In genomic region chr13:25752957-25753540, GRCh38 we compare ENCODE assay signal across 8 cellular contexts.
DNase-seq lines count a peak whose midpoint lies in the region; ATAC-seq and TF ChIP-seq lines count a peak whose summit lies in the region.

No MANE protein-coding gene starts in this region.

- H2BK20ac ChIP-seq in H9 (ENCODE audit: low read depth, low read length, poor library complexity, severe bottlenecking): no peak overlapping the region

- TF ChIP-seq CTCF in brain microvascular endothelial cell (IDR thresholded peaks at IDR 0.05; ENCODE audit: low read depth, low read length, missing control alignments) (no peak), mucosa of descending colon (IDR thresholded peaks at IDR 0.05) (no peak), esophagus squamous epithelium (IDR thresholded peaks at IDR 0.05) (no peak), H9 (conservative IDR thresholded peaks at IDR 0.05) (no peak)

- H3K9me3 ChIP-seq in MG63 (no peaks in the 10 kb centered on the region), mucosa of descending colon (no peaks in the 10 kb centered on the region), esophagus squamous epithelium (no peaks in the 10 kb centered on the region), H9 (ENCODE audit: control insufficient read depth, low read depth, low read length) (no peaks in the 10 kb centered on the region)

- H2BK5ac ChIP-seq in H9 (ENCODE audit: insufficient read length, low read length): no peak overlapping the region

- no peak overlapping the region for H4K91ac ChIP-seq in H9 (ENCODE audit: insufficient read length, low read depth, low read length)

- intact Hi-C loops in mucosa of descending colon (cut with DNase I, micrococcal nuclease): no loop called here
- intact Hi-C loops in esophagus squamous epithelium (cut with DNase I): no loop called here

- no peak overlapping the region for H3K18ac ChIP-seq in H9 (ENCODE audit: insufficient read length, low read depth, low read length)

- H3K9me3 Mint-ChIP-seq in H9: no peaks in the 10 kb centered on the region

- H3K79me1 ChIP-seq in H9 (ENCODE audit: insufficient read depth, low read depth, low read length, poor library complexity, severe bottlenecking): no peaks in the 10 kb centered on the region

- no peak overlapping the region for H3K56ac ChIP-seq in H9 (ENCODE audit: insufficient read length, low read depth, low read length)

- in situ Hi-C loops in brain microvascular endothelial cell (cut with HindIII; ENCODE audit: low pct_ligation_motif_present, low sequenced_read_pairs): no loop called here

- H3K27ac ChIP-seq in brain microvascular endothelial cell (peak overlapping the region; percentile 49), esophagus squamous epithelium (peak overlapping the region in 1 of 4 donors; percentile 41), H9 (ENCODE audit: insufficient read length, low read depth, low read length) (no peak overlapping the region)

- H3K4me3 Mint-ChIP-seq in H9: no peak overlapping the region

- H2BK15ac ChIP-seq in H9 (ENCODE audit: low read depth, low read length): no peak overlapping the region

- no peaks in the 10 kb centered on the region for H3K23me2 ChIP-seq in H9 (ENCODE audit: insufficient read length, low read depth, low read length, poor library complexity, severe bottlenecking)

- H2BK120ac ChIP-seq in H9 (ENCODE audit: low read depth, low read length, poor library complexity, severe bottlenecking): no peak overlapping the region

- no peak overlapping the region for H3K4me3 ChIP-seq in MG63
- H3K4me3 ChIP-seq in brain microvascular endothelial cell (ENCODE audit: low read depth, low read length): no peak overlapping the region
- no peak overlapping the region for H3K4me3 ChIP-seq in mucosa of descending colon
- no peak overlapping the region for H3K4me3 ChIP-seq in esophagus squamous epithelium

- H3K27me3 ChIP-seq in MG63 (no peaks in the 10 kb centered on the region), brain microvascular endothelial cell (replicated peaks) (no peaks in the 10 kb centered on the region), esophagus squamous epithelium (no peaks in the 10 kb centered on the region), H9 (ENCODE audit: insufficient read depth, low read length) (no peaks in the 10 kb centered on the region)

- H3T11ph ChIP-seq in H9 (ENCODE audit: low read length): no peak overlapping the region

- no peaks in the 10 kb centered on the region for H3K36me3 Mint-ChIP-seq in H9 (ENCODE audit: insufficient read depth in 1 of 3, low read depth in 3 of 3)

- no peak overlapping the region for H3K27ac Mint-ChIP-seq in H9

- no peak for TF ChIP-seq POLR2A in esophagus squamous epithelium (IDR thresholded peaks at IDR 0.05)

- H2BK12ac ChIP-seq in H9 (ENCODE audit: insufficient read length, low read depth, low read length): no peak overlapping the region

- no peak overlapping the region for H4K5ac ChIP-seq in H9 (ENCODE audit: insufficient read length, low read depth, low read length)

- H3K23ac ChIP-seq in H9 (ENCODE audit: insufficient read length, low read depth, low read length): no peak overlapping the region

- peak; percentile 93 for ATAC-seq in mucosa of descending colon
- no peak for ATAC-seq in HG03097 (IDR thresholded peaks at IDR 0.05; ENCODE audit: low FRiP score, unreplicated experiment)
- ATAC-seq in HG02588 (IDR thresholded peaks at IDR 0.05; ENCODE audit: unreplicated experiment): no peak

- H3K4ac ChIP-seq in H9 (ENCODE audit: low read depth, low read length): no peak overlapping the region

- WGBS in esophagus squamous epithelium, 2 donors: 31 to 34% methylated on average over 6 of the region's 8 CpGs
- WGBS in H9 (ENCODE audit: extremely low coverage, insufficient read length, low lambda C conversion rate): no CpG with 5 or more reads among the region's 8 CpGs

- H3K9ac ChIP-seq in H9 (ENCODE audit: extremely low read depth, insufficient read length, low read length): no peak overlapping the region

- H3K4me1 ChIP-seq in mucosa of descending colon (ENCODE audit: low read depth) (peaks cover 10% of the 10 kb centered on the region), esophagus squamous epithelium (peaks cover 0 to 17% (median 9%) of the 10 kb centered on the region in 3 donors), H9 (ENCODE audit: insufficient read depth, low read length) (no peaks in the 10 kb centered on the region; the same call in 1 of the 2 replicates)

- peaks cover 21 to 22% of the 10 kb centered on the region in 2 experiments for H3K4me1 Mint-ChIP-seq in H9

- no peak overlapping the region for H2AFZ ChIP-seq in H9 (ENCODE audit: low read length)

- H3K36me3 ChIP-seq in MG63: no peaks in the 10 kb centered on the region
- no peaks in the 10 kb centered on the region for H3K36me3 ChIP-seq in brain microvascular endothelial cell (replicated peaks)
- no peaks in the 10 kb centered on the region for H3K36me3 ChIP-seq in mucosa of descending colon (ENCODE audit: low read depth)
- no peaks in the 10 kb centered on the region for H3K36me3 ChIP-seq in esophagus squamous epithelium

- no peak overlapping the region for H4K8ac ChIP-seq in H9 (replicated peaks; ENCODE audit: insufficient read length, low read depth, low read length)

- no peak overlapping the region for H2AK5ac ChIP-seq in H9 (ENCODE audit: insufficient read length, low read length)

- H3K27me3 Mint-ChIP-seq in H9 (ENCODE audit: low read depth): no peaks in the 10 kb centered on the region

- no peaks in the 10 kb centered on the region for H3K79me2 ChIP-seq in H9 (ENCODE audit: insufficient read depth, low read length)

- no peak overlapping the region for H3K4me2 ChIP-seq in H9 (ENCODE audit: insufficient read depth, insufficient read length, low read length)

- no peak overlapping the region for H3K14ac ChIP-seq in H9 (ENCODE audit: insufficient read depth, low read length)

- DNase-seq in Ammon's horn (ENCODE audit: low spot score) (peak; percentile 20), MG63 (peak; percentile 91), brain microvascular endothelial cell (peak; percentile 87), mucosa of descending colon (peak; percentile 29 to 55 (median 35)), esophagus squamous epithelium (lab: John Stamatoyannopoulos, UW) (no peak), H9 (no peak)

- no peaks in the 10 kb centered on the region for H4K20me1 ChIP-seq in H9 (ENCODE audit: control insufficient read depth, insufficient read depth, insufficient read length)

Comparison
In these comparisons a context has a peak if more than half of its experiments do, and no peak if none do; other contexts are left out.
1. DNase-seq: peak in Ammon's horn (single experiment), MG63 (single experiment), brain microvascular endothelial cell (single experiment) and mucosa of descending colon (3 of 3); none in esophagus squamous epithelium (single experiment) and H9 (single experiment).